Comparison of ENCODE assay signal across 9 cellular contexts in the genomic region with DNA sequence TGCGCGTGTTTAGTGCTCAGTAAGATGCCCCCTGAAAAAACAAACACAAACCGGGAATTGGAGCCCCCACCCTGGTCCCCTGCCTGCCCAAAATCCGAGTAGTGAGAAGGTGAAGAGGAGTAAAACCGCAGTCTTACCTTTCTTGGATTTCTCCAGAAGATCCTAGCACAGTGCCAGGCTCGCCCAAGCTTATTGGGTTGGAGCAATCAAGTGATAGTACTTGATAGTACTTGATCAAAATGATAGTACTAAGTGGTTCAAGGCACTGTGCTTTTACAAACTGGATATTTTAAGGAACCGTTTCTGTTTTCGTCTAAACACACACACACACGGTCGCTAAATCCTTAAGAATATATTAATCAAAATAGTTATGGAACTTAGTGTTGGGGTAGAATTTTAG. TPM values are rescaled to one million over a fixed set of nuclear protein-coding genes. Genes with fewer than 3 reads are reported as not detected.
A peak's percentile ranks its signal among the peaks of the same experiment; 100 is the strongest.
DNase-seq lines count a peak whose midpoint lies in the region; ATAC-seq, FAIRE-seq and TF ChIP-seq lines count a peak whose summit lies in the region.
"Had no signal": no experiment of that assay in that cellular context is flagged by ENCODE, and none has a peak within 500 bp of the region (broad histone marks: within the 10 kb centered on the region; RNA-seq: fewer than 3 reads in every experiment).

No MANE protein-coding gene starts in this region.

- no peak overlapping the region for H2BK5ac ChIP-seq in mesenchymal stem cell (ENCODE audit: low read depth, low read length, poor library complexity, severe bottlenecking)

- ATAC-seq in upper lobe of left lung (ENCODE audit: low FRiP score in 2 of 2) (no peak), GM19452 (IDR thresholded peaks at IDR 0.05; ENCODE audit: unreplicated experiment) (no peak), HG02623 (IDR thresholded peaks at IDR 0.05; ENCODE audit: unreplicated experiment) (no peak), GM18511 (IDR thresholded peaks at IDR 0.05; ENCODE audit: unreplicated experiment) (no peak)

- FAIRE-seq in bronchial epithelial cell (lab: Jason Lieb, UNC) = no peak
- FAIRE-seq: colon had no signal

- H3K4ac ChIP-seq in mesenchymal stem cell (ENCODE audit: low read depth in 1 of 2, low read length in 2 of 2) = peak overlapping the region; percentile 88 to 90

- peak overlapping the region; percentile 54 to 95 (median 79) for H3K4me3 ChIP-seq in breast epithelium
- H3K4me3 ChIP-seq in bronchial epithelial cell (ENCODE audit: low read depth, low read length) = peak overlapping the region; percentile 59
- H3K4me3 ChIP-seq in mesenchymal stem cell (ENCODE audit: insufficient read depth in 1 of 2, low read depth in 1 of 2, low read length in 2 of 2) = peak overlapping the region; percentile 65 to 77
- peak overlapping the region; percentile 77 to 85 (median 80) for H3K4me3 ChIP-seq in upper lobe of left lung

- no TSS peak for BruUV-seq in MCF 10A (replicated peaks; lab: Mats Ljungman, UMichigan)

- H3K9ac ChIP-seq in mesenchymal stem cell (ENCODE audit: low read length) = peak overlapping the region; percentile 80

- no peaks in the 10 kb centered on the region for H3K27me3 Mint-ChIP-seq in MCF 10A (ENCODE audit: insufficient read depth, unreplicated experiment)

- H3K9me3 ChIP-seq in breast epithelium (no peaks in the 10 kb centered on the region), mesenchymal stem cell (ENCODE audit: control insufficient read depth, low read length) (no peaks in the 10 kb centered on the region), upper lobe of left lung (no peaks in the 10 kb centered on the region)

- peak overlapping the region; percentile 16 for H2AFZ ChIP-seq in mesenchymal stem cell (ENCODE audit: low read depth, low read length)

- no peak overlapping the region for H3K23ac ChIP-seq in mesenchymal stem cell (ENCODE audit: low read length in 2 of 2)

- TF ChIP-seq POLR2A in breast epithelium (IDR thresholded peaks at IDR 0.05) (no peak), upper lobe of left lung (IDR thresholded peaks at IDR 0.05) (no peak)

- WGBS in mesenchymal stem cell = 75% methylated on average over 4 of the region's 10 CpGs
- WGBS in upper lobe of left lung, 2 donors = 53 to 68% methylated on average over 8 to 10 of the region's 10 CpGs

- POLR2A ChIA-PET in MCF 10A (lab: Yijun Ruan, JAX) = interaction anchor here (1.0 to 1.6 kb wide), 2 partner anchors 13 to 86 kb away, joined by 3 read pairs; no protein-coding TSS in a partner anchor

- H3K79me1 ChIP-seq in mesenchymal stem cell (replicated peaks; ENCODE audit: low read length, poor library complexity, severe bottlenecking) = peaks cover 3% of the 10 kb centered on the region

- peak overlapping the region; percentile 79 to 85 for H3K18ac ChIP-seq in mesenchymal stem cell (ENCODE audit: low read depth in 1 of 2, low read length in 2 of 2)

- H3K36me3 ChIP-seq in breast epithelium (no peaks in the 10 kb centered on the region), bronchial epithelial cell (ENCODE audit: control insufficient read depth, insufficient read depth, low read length) (no peaks in the 10 kb centered on the region), mesenchymal stem cell (ENCODE audit: control insufficient read depth in 1 of 2, insufficient read depth in 2 of 2, low read depth in 1 of 2, low read length in 2 of 2) (no peaks in the 10 kb centered on the region), upper lobe of left lung (no peaks in the 10 kb centered on the region)

- H3K27ac ChIP-seq in breast epithelium (peak overlapping the region; percentile 85 to 93), mesenchymal stem cell (ENCODE audit: low read length, poor library complexity, severe bottlenecking) (no peak overlapping the region), upper lobe of left lung (peak overlapping the region; percentile 91 to 97 (median 94))

- no peak overlapping the region for H2AK5ac ChIP-seq in mesenchymal stem cell (ENCODE audit: low read length, severe bottlenecking)

- H3K14ac ChIP-seq in mesenchymal stem cell (ENCODE audit: low read length in 2 of 2) = no peak overlapping the region

- H2BK15ac ChIP-seq in mesenchymal stem cell (ENCODE audit: low read depth, poor library complexity, severe bottlenecking) = peak overlapping the region; percentile 87

- peak overlapping the region; percentile 100 for H4K8ac ChIP-seq in mesenchymal stem cell (ENCODE audit: low read length)

- peaks cover 15% of the 10 kb centered on the region for H3K4me1 Mint-ChIP-seq in MCF 10A (ENCODE audit: insufficient read depth, unreplicated experiment)

- intact Hi-C loops in breast epithelium (cut with DNase I; ENCODE audit: low total_unique reads) (loop anchor here (2.0 kb wide), 1 partner anchor 61 kb away; no protein-coding TSS in a partner anchor), MCF 10A (cut with micrococcal nuclease) (no loop called here)

- H3K4me2 ChIP-seq in mesenchymal stem cell (ENCODE audit: low read length, poor library complexity, severe bottlenecking) = peak overlapping the region; percentile 95

- peak overlapping the region; percentile 93 for H2BK120ac ChIP-seq in mesenchymal stem cell (ENCODE audit: low read depth, low read length)

- H3K4me1 ChIP-seq in breast epithelium = peaks cover under 1 to 10% of the 10 kb centered on the region in 2 donors
- peaks cover 30% of the 10 kb centered on the region for H3K4me1 ChIP-seq in mesenchymal stem cell (ENCODE audit: control insufficient read depth, insufficient read depth, low read depth, low read length)
- peaks cover 38 to 66% (median 57%) of the 10 kb centered on the region in 4 donors for H3K4me1 ChIP-seq in upper lobe of left lung

- H3K27ac Mint-ChIP-seq in MCF 10A (ENCODE audit: low read depth, unreplicated experiment) = no peak overlapping the region

- H2BK12ac ChIP-seq in mesenchymal stem cell (ENCODE audit: low read length in 2 of 2) = no peak overlapping the region

- H4K91ac ChIP-seq in mesenchymal stem cell (ENCODE audit: low read length) = peak overlapping the region; percentile 96

- no peaks in the 10 kb centered on the region for H3K36me3 Mint-ChIP-seq in MCF 10A (ENCODE audit: insufficient read depth, unreplicated experiment)

- DNase-seq in breast epithelium (ENCODE audit: low spot score in 2 of 2) = no peak
- no peak for DNase-seq in MCF 10A (ENCODE audit: unreplicated experiment)
- no peak for DNase-seq in bronchial epithelial cell (ENCODE audit: low read depth)
- DNase-seq in mesenchymal stem cell = no peak
- no peak for DNase-seq in upper lobe of left lung

- CTCF ChIA-PET in MCF 10A (lab: Yijun Ruan, JAX) = interaction anchor here (0.6 to 1.5 kb wide), 3 partner anchors 10 to 17 kb away, joined by 3 to 7 read pairs (median 6); no protein-coding TSS in a partner anchor

- H3K9me3 Mint-ChIP-seq in MCF 10A (ENCODE audit: unreplicated experiment) = no peaks in the 10 kb centered on the region

- no peak overlapping the region for H3K4me3 Mint-ChIP-seq in MCF 10A (ENCODE audit: unreplicated experiment)

- no peaks in the 10 kb centered on the region for H3K27me3 ChIP-seq in breast epithelium
- H3K27me3 ChIP-seq in bronchial epithelial cell (ENCODE audit: control insufficient read depth, insufficient read depth, low read length) = no peaks in the 10 kb centered on the region
- H3K27me3 ChIP-seq in mesenchymal stem cell (ENCODE audit: control insufficient read depth in 1 of 2, insufficient read depth in 1 of 2, low read length in 2 of 2) = no peaks in the 10 kb centered on the region
- no peaks in the 10 kb centered on the region for H3K27me3 ChIP-seq in upper lobe of left lung

- TF ChIP-seq EP300 in upper lobe of left lung (IDR thresholded peaks at IDR 0.05) = no peak

- TF ChIP-seq CTCF in breast epithelium (IDR thresholded peaks at IDR 0.05) = no peak
- TF ChIP-seq CTCF in MCF 10A (IDR thresholded peaks at IDR 0.05; ENCODE audit: unreplicated experiment) = no peak
- TF ChIP-seq CTCF in bronchial epithelial cell (IDR thresholded peaks at IDR 0.05; ENCODE audit: insufficient read depth, low read length, severe bottlenecking) = no peak
- TF ChIP-seq CTCF in upper lobe of left lung (IDR thresholded peaks at IDR 0.05) = no peak

RNA-seq across cellular contexts. Expression of gene TRAF1, which starts 2.8 kb away (rescaled TPM):
- total RNA-seq in breast epithelium (1 to 10 TPM; 4.9 to 8.6 (median 7.3) TPM), MCF 10A (2022) (0.84 and 1.2 TPM in 2 replicates), bronchial epithelial cell (0.79 and 1.0 TPM in 2 replicates), upper lobe of left lung (10 to 100 TPM in 2 of 6 donors, 1 to 10 TPM in 4; 2.9 to 29.3 (median 6.6) TPM)
- polyA plus RNA-seq in mesenchymal stem cell (2013, experiment 1 of 2) = 0.65 TPM
- polyA plus RNA-seq in mesenchymal stem cell (2013, experiment 2 of 2) = 0.68 TPM

RNA-seq across cellular contexts. Expression of gene PHF19, which starts 52.4 kb away (rescaled TPM):
- total RNA-seq in breast epithelium = 10 to 100 TPM; 16.5 to 33.1 (median 19.0) TPM
- total RNA-seq in MCF 10A (2022) = 39.6 and 61.0 TPM in 2 replicates
- total RNA-seq in bronchial epithelial cell = 7.6 TPM in 2 replicates
- polyA plus RNA-seq in mesenchymal stem cell (2013, experiment 1 of 2) = 16.7 TPM
- polyA plus RNA-seq in mesenchymal stem cell (2013, experiment 2 of 2) = 15.1 TPM
- total RNA-seq in upper lobe of left lung = 10 to 100 TPM in 5 of 6 donors, 1 to 10 TPM in 1; 8.0 to 42.4 (median 19.2) TPM
